Comparison of ENCODE assay signal across 11 cellular contexts in genomic region chr9:86732514-86732913, GRCh38.
A peak's percentile ranks its signal among the peaks of the same experiment; 100 is the strongest.
DNase-seq lines count a peak whose midpoint lies in the region; ATAC-seq and TF ChIP-seq lines count a peak whose summit lies in the region.
"Had no signal": no experiment of that assay in that cellular context is flagged by ENCODE, and none has a peak within 500 bp of the region (broad histone marks: within the 10 kb centered on the region; RNA-seq: fewer than 3 reads in every experiment).

No MANE protein-coding gene starts in this region.

- in situ Hi-C loops in ACHN (cut with HindIII; ENCODE audit: low pct_ligation_motif_present, low pct_unique_long_range_greater_than_20kb, low sequenced_read_pairs), result no loop called here

- TF ChIP-seq CTCF in mesothelial cell of epicardium (IDR thresholded peaks at IDR 0.05; ENCODE audit: unreplicated experiment), result no peak

- H3K27me3 ChIP-seq in MG63, result no peaks in the 10 kb centered on the region

- no peak overlapping the region for H3K4me3 Mint-ChIP-seq in mesothelial cell of epicardium
- H3K4me3 Mint-ChIP-seq: activated T-cell treated with anti-CD3 and anti-CD28 coated beads, Interleukin-2, amount 50 U/mL, for 24 hours; T-cell had no signal

- H3K4me1 Mint-ChIP-seq in mesothelial cell of epicardium, result peaks cover 57% of the 10 kb centered on the region
- H3K4me1 Mint-ChIP-seq: T-cell had no signal

- DNase-seq in ACHN (peak; percentile 60), MG63 (peak; percentile 82), dedifferentiated amniotic fluid mesenchymal stem cell (ENCODE audit: extremely low spot score) (peak; percentile 74), mesothelial cell of epicardium (ENCODE audit: low spot score in 2 of 2, unreplicated experiment in 2 of 2) (no peak), GF-D8 (lab: John Stamatoyannopoulos, UW) (no peak)
- DNase-seq in activated naive CD4-positive, alpha-beta T cell (lab: John Stamatoyannopoulos, UW), result no peak
- DNase-seq: activated T-cell treated with anti-CD3 and anti-CD28 coated beads, Interleukin-2, amount 50 U/mL, for 24 hours; T-cell had no signal

- no peak overlapping the region for H3K4me3 ChIP-seq in MG63
- H3K4me3 ChIP-seq: prostate gland had no signal

- no peaks in the 10 kb centered on the region for H3K27me3 Mint-ChIP-seq in mesothelial cell of epicardium (ENCODE audit: low read depth)
- H3K27me3 Mint-ChIP-seq: activated T-cell treated with anti-CD3 and anti-CD28 coated beads, Interleukin-2, amount 50 U/mL, for 24 hours had no signal

- H3K9me3 ChIP-seq in MG63, result no peaks in the 10 kb centered on the region
- H3K9me3 ChIP-seq: prostate gland had no signal

- ATAC-seq in GM19324 (IDR thresholded peaks at IDR 0.05; ENCODE audit: low FRiP score, unreplicated experiment) (no peak), HG02870 (IDR thresholded peaks at IDR 0.05; ENCODE audit: unreplicated experiment) (no peak)
- ATAC-seq: T-cell had no signal

- no peaks in the 10 kb centered on the region for H3K36me3 Mint-ChIP-seq in mesothelial cell of epicardium
- H3K36me3 Mint-ChIP-seq: T-cell had no signal

- peaks cover 4% of the 10 kb centered on the region for H3K9me3 Mint-ChIP-seq in mesothelial cell of epicardium
- H3K9me3 Mint-ChIP-seq: activated T-cell treated with anti-CD3 and anti-CD28 coated beads, Interleukin-2, amount 50 U/mL, for 24 hours had no signal

- H3K36me3 ChIP-seq in MG63, result no peaks in the 10 kb centered on the region
- H3K36me3 ChIP-seq: prostate gland had no signal

- H3K27ac Mint-ChIP-seq in mesothelial cell of epicardium, result peak overlapping the region; percentile 8
- H3K27ac Mint-ChIP-seq: activated T-cell treated with anti-CD3 and anti-CD28 coated beads, Interleukin-2, amount 50 U/mL, for 24 hours; T-cell had no signal

Comparison
In these comparisons a context has a peak if more than half of its experiments do, and no peak if none do; other contexts are left out.
1. DNase-seq: peak in ACHN (single experiment), MG63 (single experiment) and dedifferentiated amniotic fluid mesenchymal stem cell (single experiment); none in mesothelial cell of epicardium (0 of 2), activated naive CD4-positive, alpha-beta T cell (0 of 4) and GF-D8 (single experiment).